8 cellular contexts compared by ENCODE assay signal in genomic region chr19:19663292-19664120, GRCh38.
A peak's percentile ranks its signal among the peaks of the same experiment; 100 is the strongest.
DNase-seq lines count a peak whose midpoint lies in the region; ATAC-seq lines count a peak whose summit lies in the region.

Gene ATP13A1, minus strand, starts transcription at chr19:19663676. Its CDS starts 10 bp downstream, at chr19:19663666.

- ATAC-seq in GM19035 (IDR thresholded peaks at IDR 0.05; ENCODE audit: unreplicated experiment) = peak; percentile 76
- peak; percentile 63 for ATAC-seq in HG03354 (IDR thresholded peaks at IDR 0.05; ENCODE audit: poor library complexity, severe bottlenecking, unreplicated experiment)
- ATAC-seq in central memory CD8-positive, alpha-beta T cell (replicated peaks; ENCODE audit: extremely low read depth, poor library complexity, severe bottlenecking) = peak; percentile 65

- no peaks in the 10 kb centered on the region for H3K9me3 Mint-ChIP-seq in central memory CD8-positive, alpha-beta T cell

- H3K4me1 Mint-ChIP-seq in central memory CD8-positive, alpha-beta T cell = peaks cover 33% of the 10 kb centered on the region

- H3K4me3 Mint-ChIP-seq in central memory CD8-positive, alpha-beta T cell = peak within 1 kb of the TSS; percentile 89

- no peaks in the 10 kb centered on the region for H3K27me3 Mint-ChIP-seq in central memory CD8-positive, alpha-beta T cell

- H3K36me3 Mint-ChIP-seq in central memory CD8-positive, alpha-beta T cell (ENCODE audit: insufficient read depth) = peaks cover 35% of the 10 kb centered on the region

- peak; percentile 96 to 97 for DNase-seq in AML-193 (lab: John Stamatoyannopoulos, UW)
- peak; percentile 94 to 99 for DNase-seq in NCI-H446 (lab: John Stamatoyannopoulos, UW)
- DNase-seq in activated CD4-positive, CD25-positive, alpha-beta regulatory T cell treated with anti-CD3 and anti-CD28 coated beads, Interleukin-2, amount 50 U/mL, for 16 hours (ENCODE audit: low read depth, low spot score) = peak; percentile 90
- peak; percentile 84 to 96 for DNase-seq in central memory CD8-positive, alpha-beta T cell (ENCODE audit: low spot score in 2 of 2)
- peak; percentile 98 for DNase-seq in islet precursor cell
- peak; percentile 83 to 92 (median 88) for DNase-seq in stimulated activated CD4-positive, alpha-beta T cell treated with anti-CD3 and anti-CD28 coated beads, Interleukin-12 subunit alpha, Interleukin-12 subunit beta, amount 100 ng/mL, for 48 hours (ENCODE audit: low read depth in 2 of 3, low spot score in 1 of 3)

- H3K27ac Mint-ChIP-seq in central memory CD8-positive, alpha-beta T cell (ENCODE audit: low read depth) = peak within 1 kb of the TSS; percentile 100

Comparison
In these comparisons a context has a peak if more than half of its experiments do, and no peak if none do; other contexts are left out.
1. Peak in every context shown above with its lines: DNase-seq and ATAC-seq.